Comparison of ENCODE assay signal across 8 cellular contexts in the genomic region with DNA sequence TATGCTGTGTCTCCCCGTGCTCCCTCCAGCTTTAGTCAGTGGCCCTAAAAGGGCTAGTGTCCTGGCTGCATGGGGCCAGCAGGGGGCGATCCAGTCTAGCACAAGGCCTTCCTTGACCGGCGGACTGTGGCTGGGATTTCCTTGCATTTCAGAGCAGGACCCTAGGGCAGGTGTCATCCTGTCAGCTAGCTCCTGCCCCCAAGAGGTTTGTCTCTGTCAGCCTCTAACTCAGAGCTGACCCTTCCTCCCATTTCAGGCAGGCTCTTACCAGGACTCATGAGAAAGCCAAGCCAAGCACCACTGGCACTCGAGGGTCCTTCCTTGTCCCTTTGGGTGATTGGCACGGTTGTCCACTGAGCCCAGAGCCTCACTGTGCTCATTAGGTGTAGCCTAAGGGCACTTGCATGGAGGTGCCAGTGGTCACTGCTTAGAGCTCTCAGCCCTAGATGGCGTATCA.
DNase-seq lines count a peak whose midpoint lies in the region; ATAC-seq and TF ChIP-seq lines count a peak whose summit lies in the region.

No MANE protein-coding gene starts in this region.

- H3K4me3 ChIP-seq in OCI-LY7 (ENCODE audit: low read depth, low read length, poor library complexity, severe bottlenecking) (peak overlapping the region; percentile 66), ascending aorta (no peak overlapping the region), right lobe of liver (no peak overlapping the region), transverse colon (no peak overlapping the region)

- no TSS peak for BruUV-seq in OCI-LY7 (replicated peaks; lab: Mats Ljungman, UMichigan)

- 57% methylated on average over 2 of the region's 7 CpGs for WGBS in right lobe of liver (ENCODE audit: insufficient coverage, low coverage, low lambda C conversion rate, missing lambda C conversion rate)
- WGBS in transverse colon (ENCODE audit: low coverage in 1 of 2), 2 donors, result 28 to 39% methylated on average over 3 to 7 of the region's 7 CpGs

- no peaks in the 10 kb centered on the region for H3K9me2 ChIP-seq in OCI-LY7 (ENCODE audit: insufficient read depth, low read length)

- no peak overlapping the region for H2AFZ ChIP-seq in OCI-LY7 (ENCODE audit: low read length)

- peak; percentile 85 for ATAC-seq in HG03095 (IDR thresholded peaks at IDR 0.05; ENCODE audit: unreplicated experiment)
- peak; percentile 50 to 82 (median 62) for ATAC-seq in right lobe of liver

- peaks cover 49% of the 10 kb centered on the region for H3K79me2 ChIP-seq in OCI-LY7 (ENCODE audit: insufficient read depth, low read depth, low read length)

- H3K27me3 ChIP-seq in ascending aorta (no peaks in the 10 kb centered on the region), right lobe of liver (no peaks in the 10 kb centered on the region), transverse colon (no peaks in the 10 kb centered on the region)

- POLR2A ChIA-PET in OCI-LY7 (lab: Charles Lee), result interaction anchor here (0.9 to 26.4 kb wide), 8 partner anchors 9 to 321 kb away, joined by 3 to 2147 read pairs (median 44); no protein-coding TSS in a partner anchor

- H3K27ac ChIP-seq in OCI-LY7 (ENCODE audit: low read depth, low read length, poor library complexity, severe bottlenecking) (peak overlapping the region; percentile 100), ascending aorta (no peak overlapping the region), right lobe of liver (no peak overlapping the region), transverse colon (peak overlapping the region in 2 of 4 donors; percentile 33 to 51)

- H3K4me1 ChIP-seq in OCI-LY7 (ENCODE audit: insufficient read depth, low read length, poor library complexity, severe bottlenecking) (peaks cover 99% of the 10 kb centered on the region), ascending aorta (no peaks in the 10 kb centered on the region), right lobe of liver (no peaks in the 10 kb centered on the region), transverse colon (no peaks in the 10 kb centered on the region)

- intact Hi-C loops in OCI-LY7 (cut with micrococcal nuclease; ENCODE audit: unreplicated experiment), result loop anchor here (1.0 to 2.0 kb wide), 7 partner anchors 23 to 321 kb away; no protein-coding TSS in a partner anchor
- intact Hi-C loops in ascending aorta (cut with DNase I), result no loop called here
- intact Hi-C loops in right lobe of liver (cut with DNase I), result no loop called here
- intact Hi-C loops in transverse colon (cut with DNase I; ENCODE audit: low total_unique reads), result no loop called here

- TF ChIP-seq POLR2A in GM19193 (IDR thresholded peaks at IDR 0.05; ENCODE audit: extremely low read depth, insufficient read depth, insufficient read length), result peak; percentile 58
- no peak for TF ChIP-seq POLR2A in right lobe of liver (IDR thresholded peaks at IDR 0.05)
- no peak for TF ChIP-seq POLR2A in transverse colon (IDR thresholded peaks at IDR 0.05)

- no peaks in the 10 kb centered on the region for H3K36me3 ChIP-seq in OCI-LY7 (ENCODE audit: insufficient read depth, low read length)
- H3K36me3 ChIP-seq in ascending aorta, result no peaks in the 10 kb centered on the region
- H3K36me3 ChIP-seq in right lobe of liver, result no peaks in the 10 kb centered on the region
- no peaks in the 10 kb centered on the region for H3K36me3 ChIP-seq in transverse colon

- CTCF ChIA-PET in OCI-LY7 (lab: Charles Lee; ENCODE audit: unreplicated experiment), result interaction anchor here (0.8 to 3.4 kb wide), 13 partner anchors 8 to 92 kb away, joined by 3 to 43 read pairs (median 5); no protein-coding TSS in a partner anchor

- H3K4me2 ChIP-seq in OCI-LY7 (ENCODE audit: low read length), result peak overlapping the region; percentile 83

- no peaks in the 10 kb centered on the region for H3K9me3 ChIP-seq in OCI-LY7 (ENCODE audit: low read length)
- H3K9me3 ChIP-seq in ascending aorta, result no peaks in the 10 kb centered on the region
- H3K9me3 ChIP-seq in right lobe of liver, result no peaks in the 10 kb centered on the region
- no peaks in the 10 kb centered on the region for H3K9me3 ChIP-seq in transverse colon

- TF ChIP-seq CTCF in OCI-LY7 (conservative IDR thresholded peaks at IDR 0.05; ENCODE audit: low read length) (peak; percentile 98), ascending aorta (IDR thresholded peaks at IDR 0.05) (peak in 2 of 3 experiments; percentile 9 to 21), right lobe of liver (IDR thresholded peaks at IDR 0.05) (peak; percentile 36 to 68 (median 48)), transverse colon (IDR thresholded peaks at IDR 0.05) (peak; percentile 58 to 79 (median 75))

- H4K20me1 ChIP-seq in OCI-LY7 (ENCODE audit: insufficient read depth, low read length), result no peaks in the 10 kb centered on the region

- DNase-seq in DMS114 treated with DMSO at 0.1 percent for 48 hours (lab: John Stamatoyannopoulos, UW; ENCODE audit: unreplicated experiment) (peak; percentile 9), OCI-LY7 (ENCODE audit: low spot score) (peak; percentile 98), ascending aorta (ENCODE audit: low spot score in 2 of 2) (no peak), right lobe of liver (peak in 1 of 3 donors; percentile 47), transverse colon (peak; percentile 83), middle frontal gyrus (ENCODE audit: extremely low spot score, low spot score) (no peak)

- no peak for TF ChIP-seq EP300 in transverse colon (IDR thresholded peaks at IDR 0.05; ENCODE audit: low read depth)

- in situ Hi-C loops in transverse colon (cut with MboI; ENCODE audit: low pct_ligation_motif_present in 1 of 4, low pct_unique_long_range_greater_than_20kb in 1 of 4, low sequenced_read_pairs in 3 of 4), result no loop called here

Comparison
In these comparisons a context has a peak if more than half of its experiments do, and no peak if none do; other contexts are left out.
1. DNase-seq: peak in DMS114 treated with DMSO at 0.1 percent for 48 hours (single experiment), OCI-LY7 (single experiment) and transverse colon (single experiment); none in ascending aorta (0 of 2) and middle frontal gyrus (single experiment).
2. CTCF ChIP-seq: peak in every context shown above with its lines; median percentile 98 in OCI-LY7; 75 in transverse colon; 48 in right lobe of liver; 15 in ascending aorta.